Comparison of ENCODE assay signal across 8 cellular contexts in the genomic region with DNA sequence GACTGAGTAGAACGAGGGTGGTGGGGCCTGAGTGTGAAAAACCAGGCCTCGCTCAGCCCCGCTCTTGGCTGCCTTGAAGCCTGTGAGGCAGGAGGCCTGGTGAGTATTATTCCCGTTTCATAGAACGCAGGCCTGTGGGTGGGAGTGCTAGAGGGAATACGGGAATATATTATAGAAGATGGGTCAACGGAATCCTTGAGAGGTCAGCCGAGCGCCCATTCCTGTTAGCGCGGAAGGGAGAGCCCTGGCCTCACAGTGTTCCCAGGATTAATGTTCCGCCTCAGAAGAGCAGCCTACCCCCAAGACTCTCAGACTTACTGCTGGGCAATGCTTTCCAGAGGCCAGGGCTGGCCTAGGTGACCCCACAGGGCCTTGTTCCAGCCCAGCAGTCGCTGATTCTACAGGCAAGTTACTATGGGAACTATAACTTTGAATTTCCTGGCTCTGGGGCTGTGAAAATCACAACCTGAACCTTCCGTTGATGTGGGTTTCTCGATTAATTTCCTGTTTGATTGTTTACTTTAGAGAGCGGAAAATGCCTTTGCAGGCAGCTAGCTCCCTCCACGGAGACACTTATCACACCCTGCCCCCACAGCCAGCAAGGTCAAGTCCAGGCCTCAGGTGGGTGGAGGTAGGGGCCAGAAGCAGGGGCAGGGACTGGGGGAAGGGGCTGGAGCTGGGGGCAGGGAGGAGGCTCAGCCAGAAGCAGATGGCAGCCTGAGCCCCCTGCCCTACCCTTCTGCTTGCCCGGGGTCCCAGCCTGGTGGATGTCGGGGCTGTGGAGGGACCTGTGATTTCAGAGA.
A peak's percentile ranks its signal among the peaks of the same experiment; 100 is the strongest.
DNase-seq lines count a peak whose midpoint lies in the region; ATAC-seq and TF ChIP-seq lines count a peak whose summit lies in the region.

No MANE protein-coding gene starts in this region.

- peak overlapping the region; percentile 52 for H3K4me3 Mint-ChIP-seq in T-helper 1 cell treated with Interleukin-12 subunit alpha and Interleukin-12 subunit beta and Interleukin-4 antibody, amounts not matched to agents 30 μg/mL and 1 μg/mL, for 36 hours
- peak overlapping the region; percentile 63 for H3K4me3 Mint-ChIP-seq in nephron progenitor cell

- H3K27ac ChIP-seq in C4-2B, result peak overlapping the region; percentile 33

- no peak for ATAC-seq in HG03457 (IDR thresholded peaks at IDR 0.05; ENCODE audit: unreplicated experiment)

- TF ChIP-seq CTCF in C4-2B (conservative IDR thresholded peaks at IDR 0.05) (no peak), nephron progenitor cell (IDR thresholded peaks at IDR 0.05) (no peak)

- peaks cover 48% of the 10 kb centered on the region for H3K4me1 Mint-ChIP-seq in T-helper 1 cell treated with Interleukin-12 subunit alpha and Interleukin-12 subunit beta and Interleukin-4 antibody, amounts not matched to agents 30 μg/mL and 1 μg/mL, for 36 hours (ENCODE audit: low read depth)
- peaks cover 88% of the 10 kb centered on the region for H3K4me1 Mint-ChIP-seq in nephron progenitor cell

- DNase-seq in dermis blood vessel endothelial cell (peak; percentile 96), nephron progenitor cell (peak; percentile 54), NCI-H2107 (lab: John Stamatoyannopoulos, UW) (no peak), AG08395 (ENCODE audit: low spot score) (no peak), DMS114 treated with DMSO at 0.1 percent for 48 hours (lab: John Stamatoyannopoulos, UW; ENCODE audit: unreplicated experiment) (no peak)

- H3K9me3 Mint-ChIP-seq in T-helper 1 cell treated with Interleukin-12 subunit alpha and Interleukin-12 subunit beta and Interleukin-4 antibody, amounts not matched to agents 30 μg/mL and 1 μg/mL, for 36 hours, result peaks cover 6% of the 10 kb centered on the region
- H3K9me3 Mint-ChIP-seq in nephron progenitor cell, result no peaks in the 10 kb centered on the region

- peaks cover 6% of the 10 kb centered on the region for H3K36me3 Mint-ChIP-seq in T-helper 1 cell treated with Interleukin-12 subunit alpha and Interleukin-12 subunit beta and Interleukin-4 antibody, amounts not matched to agents 30 μg/mL and 1 μg/mL, for 36 hours (ENCODE audit: low read depth)
- peaks cover 16% of the 10 kb centered on the region for H3K36me3 Mint-ChIP-seq in nephron progenitor cell (ENCODE audit: low read depth)

- H3K27ac Mint-ChIP-seq in T-helper 1 cell treated with Interleukin-12 subunit alpha and Interleukin-12 subunit beta and Interleukin-4 antibody, amounts not matched to agents 30 μg/mL and 1 μg/mL, for 36 hours, result peak overlapping the region; percentile 88
- peak overlapping the region; percentile 96 for H3K27ac Mint-ChIP-seq in nephron progenitor cell

- peaks cover 4% of the 10 kb centered on the region for H3K27me3 Mint-ChIP-seq in T-helper 1 cell treated with Interleukin-12 subunit alpha and Interleukin-12 subunit beta and Interleukin-4 antibody, amounts not matched to agents 30 μg/mL and 1 μg/mL, for 36 hours (ENCODE audit: low read depth)
- peaks cover 8% of the 10 kb centered on the region for H3K27me3 Mint-ChIP-seq in nephron progenitor cell (ENCODE audit: low read depth, poor library complexity)

Comparison
In these comparisons a context has a peak if more than half of its experiments do, and no peak if none do; other contexts are left out.
1. DNase-seq: peak in dermis blood vessel endothelial cell (single experiment) and nephron progenitor cell (single experiment); none in NCI-H2107 (single experiment), AG08395 (single experiment) and DMS114 treated with DMSO at 0.1 percent for 48 hours (single experiment).